ENCODE assay signal across 25 cellular contexts in the genomic region with DNA sequence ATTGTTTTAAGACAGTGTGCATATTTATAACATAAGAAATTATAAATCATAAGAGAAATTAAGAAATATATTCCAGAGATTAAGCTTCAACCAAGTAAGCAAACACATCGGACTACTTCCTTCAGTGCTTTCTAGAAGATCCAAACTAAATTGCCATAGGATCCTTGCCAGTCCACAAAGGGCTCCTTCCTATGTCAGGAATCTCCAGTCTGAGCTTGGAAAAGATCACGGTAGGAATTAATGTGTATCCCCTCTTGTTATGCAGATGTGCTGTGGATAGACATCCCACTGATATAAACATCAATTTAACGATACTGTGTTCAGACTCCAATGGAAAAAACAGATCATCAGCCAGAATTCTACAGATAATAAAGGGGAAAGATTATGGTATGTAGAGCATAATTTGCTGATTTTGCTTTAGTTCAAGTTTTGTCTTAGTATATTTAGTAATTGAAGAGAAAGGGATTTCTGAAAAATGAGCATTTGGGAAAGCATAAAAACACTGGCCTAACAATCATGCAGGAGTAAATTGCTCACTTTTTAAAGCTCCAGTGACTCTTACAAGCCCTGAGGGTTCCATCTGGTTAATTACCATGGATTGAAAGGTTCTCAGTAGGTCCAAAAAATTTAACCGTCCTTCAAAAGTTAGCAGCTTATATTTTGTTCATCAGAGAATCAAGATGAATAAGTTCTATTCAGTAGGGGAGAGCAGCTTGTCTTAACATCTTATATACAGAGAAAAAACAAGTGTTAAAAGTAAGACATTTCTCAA.
"Had no signal": no experiment of that assay in that cellular context is flagged by ENCODE, and none has a peak within 500 bp of the region (broad histone marks: within the 10 kb centered on the region; RNA-seq: fewer than 3 reads in every experiment).

No MANE protein-coding gene starts in this region.

- H3K9me3 ChIP-seq: body of pancreas, esophagus muscularis mucosa, heart left ventricle, left lung, neutrophil, thyroid gland, upper lobe of right lung had no signal

- H3K27ac ChIP-seq: esophagus muscularis mucosa, foreskin keratinocyte, left lung, neutrophil, skin epidermis, thyroid gland, upper lobe of right lung had no signal

- H3K36me3 ChIP-seq: esophagus muscularis mucosa, heart left ventricle, left lung, neutrophil, thyroid gland had no signal

- H3K4me1 ChIP-seq: esophagus muscularis mucosa, left lung, thyroid gland, upper lobe of right lung had no signal

- DNase-seq: activated CD4-positive, alpha-beta T cell treated with anti-CD3 and anti-CD28 coated beads for 36 hours; activated CD4-positive, CD25-positive, alpha-beta regulatory T cell; activated CD8-positive, alpha-beta memory T cell treated with anti-CD3 and anti-CD28 coated beads, Interleukin-2, amount 10 ng/mL, durations not matched to agents 7 days and 5 days; activated CD8-positive, alpha-beta T cell treated with anti-CD3 and anti-CD28 coated beads, Interleukin-2, amount 10 ng/mL, durations not matched to agents 7 days and 5 days; activated T-cell treated with anti-CD3 and anti-CD28 coated beads, Interleukin-2, amount 50 U/mL, for 48 hours; anterior cingulate cortex; body of pancreas; cortex of kidney; endodermal cell; foreskin keratinocyte; heart left ventricle; left lung; naive B cell; nephron progenitor cell; retina; stimulated activated CD4-positive, alpha-beta T cell treated with anti-CD3 and anti-CD28 coated beads, Interleukin-12 subunit alpha, Interleukin-12 subunit beta, amount 100 ng/mL, for 4 hours; stimulated activated CD4-positive, alpha-beta T cell treated with anti-CD3 and anti-CD28 coated beads, Interleukin-4, amount 100 ng/mL, for 1 hour; stimulated activated naive CD8-positive, alpha-beta T cell treated with anti-CD3 and anti-CD28 coated beads, Interleukin-15, Interleukin-2, amounts not matched to agents 100 U/mL and 50 U/mL, for 24 hours; T-helper 1 cell; thyroid gland; upper lobe of right lung had no signal

- ATAC-seq: activated CD4-positive, alpha-beta T cell treated with anti-CD3 and anti-CD28 coated beads for 36 hours; activated CD8-positive, alpha-beta memory T cell treated with anti-CD3 and anti-CD28 coated beads, Interleukin-2, amount 10 ng/mL, durations not matched to agents 7 days and 5 days; activated CD8-positive, alpha-beta T cell treated with anti-CD3 and anti-CD28 coated beads, Interleukin-2, amount 10 ng/mL, durations not matched to agents 7 days and 5 days; foreskin keratinocyte; heart left ventricle; left lung; stimulated activated naive CD8-positive, alpha-beta T cell treated with anti-CD3 and anti-CD28 coated beads, Interleukin-15, Interleukin-2, amounts not matched to agents 100 U/mL and 50 U/mL, for 24 hours; upper lobe of right lung had no signal

- H3K4me3 ChIP-seq: body of pancreas, esophagus muscularis mucosa, heart left ventricle, left lung, lung, skin epidermis, thyroid gland, upper lobe of right lung had no signal

- H3K27me3 ChIP-seq: body of pancreas, esophagus muscularis mucosa, foreskin keratinocyte, heart left ventricle, left lung, neutrophil, thyroid gland, upper lobe of right lung had no signal
